Comparison of ENCODE assay signal across 10 cellular contexts in the genomic region with DNA sequence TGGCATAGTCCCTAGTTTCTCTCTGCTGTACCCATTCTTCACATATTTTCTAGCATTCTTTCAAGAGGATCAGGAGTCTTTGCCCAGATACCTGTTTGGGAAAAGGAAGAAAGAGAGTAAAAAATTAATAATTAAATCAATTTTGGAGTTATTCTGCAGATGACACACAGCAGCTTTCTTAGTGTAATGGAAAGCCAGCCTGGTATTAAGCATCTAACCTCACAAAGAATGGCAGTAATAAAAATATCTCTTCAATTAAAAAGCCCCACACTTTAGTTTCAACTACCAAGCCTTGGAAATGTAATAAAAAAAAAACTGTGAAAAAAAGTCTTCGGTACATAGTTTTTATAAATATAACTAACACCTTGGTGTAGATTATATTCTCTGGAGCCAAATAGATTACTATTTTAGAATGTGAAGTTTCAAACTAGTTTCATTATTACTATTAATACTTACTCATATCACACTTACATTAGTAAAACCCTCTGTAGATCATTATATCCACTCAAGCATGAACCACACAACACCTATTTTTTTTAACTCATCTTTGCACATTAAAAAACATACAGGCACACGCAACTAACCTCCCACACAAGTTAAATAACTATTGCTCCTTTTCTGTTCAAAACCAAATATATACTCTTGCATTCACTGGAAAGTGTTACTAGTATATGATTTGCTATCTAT.
DNase-seq lines count a peak whose midpoint lies in the region; ATAC-seq and TF ChIP-seq lines count a peak whose summit lies in the region.
"Had no signal": no experiment of that assay in that cellular context is flagged by ENCODE, and none has a peak within 500 bp of the region (broad histone marks: within the 10 kb centered on the region; RNA-seq: fewer than 3 reads in every experiment).

No MANE protein-coding gene starts in this region.

- ATAC-seq in GM19324 (IDR thresholded peaks at IDR 0.05; ENCODE audit: low FRiP score, unreplicated experiment) (peak; percentile 87), HG02759 (IDR thresholded peaks at IDR 0.05; ENCODE audit: unreplicated experiment) (peak; percentile 94), HG03460 (IDR thresholded peaks at IDR 0.05; ENCODE audit: unreplicated experiment) (peak; percentile 95), left colon (no peak)

- intact Hi-C loops in left colon (cut with DNase I, micrococcal nuclease): no loop called here

- no peak for TF ChIP-seq CTCF in GM12864 (IDR thresholded peaks at IDR 0.05; ENCODE audit: low read depth, low read length, missing control alignments)

- DNase-seq in GM12864 (ENCODE audit: low read depth): peak; percentile 24
- DNase-seq in DMS53 treated with DMSO at 0.1 percent for 48 hours (lab: John Stamatoyannopoulos, UW; ENCODE audit: unreplicated experiment): no peak
- DNase-seq in left colon: no peak
- no peak for DNase-seq in cerebellar nuclear complex (lab: John Stamatoyannopoulos, UW)
- no peak for DNase-seq in iPS-NIHi7 (ENCODE audit: extremely low spot score)
- DNase-seq: hippocampal formation, NCI-H2107 had no signal

- no peak overlapping the region for H3K4me3 ChIP-seq in GM12864 (ENCODE audit: low read depth, low read length)
